Comparison of ENCODE assay signal across 8 cellular contexts in genomic region chr1:155005076-155005971, GRCh38. TPM values are rescaled to one million over a fixed set of nuclear protein-coding genes. Genes with fewer than 3 reads are reported as not detected.
DNase-seq lines count a peak whose midpoint lies in the region; ATAC-seq, FAIRE-seq and TF ChIP-seq lines count a peak whose summit lies in the region.

No MANE protein-coding gene starts in this region.

- intact Hi-C loops in uterus (cut with DNase I; ENCODE audit: low total_unique reads): no loop called here

- no peak for FAIRE-seq in A549 (lab: Jason Lieb, UNC)

- ATAC-seq in A549 (peak in 1 of 2 experiments; percentile 1; a peak in 2 of 6 replicates), GM18873 (IDR thresholded peaks at IDR 0.05; ENCODE audit: low FRiP score, unreplicated experiment) (no peak), GM18858 (IDR thresholded peaks at IDR 0.05; ENCODE audit: unreplicated experiment) (no peak)
- ATAC-seq in central memory CD8-positive, alpha-beta T cell (replicated peaks; ENCODE audit: extremely low read depth, poor library complexity, severe bottlenecking): no peak

- no peak for TF ChIP-seq RAD21 in A549 (conservative IDR thresholded peaks at IDR 0.05 in 1 of 2, IDR thresholded peaks at IDR 0.05 in 1 of 2)

- H3K27me3 ChIP-seq in mononuclear cell (ENCODE audit: insufficient read depth, low read length) (no peaks in the 10 kb centered on the region), uterus (no peaks in the 10 kb centered on the region)

- whole genome bisulfite sequencing in A549 (ENCODE audit: missing lambda C conversion rate): 0% methylated on average over 8 of the region's 17 CpGs

- DNase-seq in A549 (ENCODE audit: low read depth in 1 of 2, low spot score in 1 of 2) (peak in 1 of 2 experiments; percentile 79), LNCaP clone FGC (ENCODE audit: low read depth) (peak; percentile 93), uterus (peak; percentile 45 to 61), SHP77 (lab: John Stamatoyannopoulos, UW) (no peak)
- DNase-seq in central memory CD8-positive, alpha-beta T cell (ENCODE audit: low spot score in 2 of 2): no peak

- no peaks in the 10 kb centered on the region for H3K27me3 Mint-ChIP-seq in central memory CD8-positive, alpha-beta T cell

- no peaks in the 10 kb centered on the region for H3K9me3 Mint-ChIP-seq in central memory CD8-positive, alpha-beta T cell

- H3K27ac ChIP-seq in A549 (peak overlapping the region; percentile 98 to 100), uterus (peak overlapping the region; percentile 93 to 99)

- peaks cover 62% of the 10 kb centered on the region for H3K4me1 Mint-ChIP-seq in central memory CD8-positive, alpha-beta T cell

- H3K36me3 Mint-ChIP-seq in central memory CD8-positive, alpha-beta T cell (ENCODE audit: insufficient read depth): peaks cover 8% of the 10 kb centered on the region

- H3K9me3 ChIP-seq in A549 (no peaks in the 10 kb centered on the region), mononuclear cell (ENCODE audit: low read depth, low read length) (no peaks in the 10 kb centered on the region), uterus (no peaks in the 10 kb centered on the region)

- TF ChIP-seq POLR2A in A549 (IDR thresholded peaks at IDR 0.05; ENCODE audit: low read length) (no peak), uterus (IDR thresholded peaks at IDR 0.05) (no peak)

- POLR2A ChIA-PET in A549 (lab: Yijun Ruan, JAX): interaction anchor here (0.8 to 3.1 kb wide), 4 partner anchors 11 to 80 kb away, joined by 3 to 14 read pairs (median 8); partner anchors contain the start of gene SHC1

- H3K4me3 ChIP-seq in A549: peak overlapping the region; percentile 80
- peak overlapping the region; percentile 67 for H3K4me3 ChIP-seq in LNCaP clone FGC (ENCODE audit: low read depth, low read length)
- H3K4me3 ChIP-seq in mononuclear cell (ENCODE audit: low read length): peak overlapping the region; percentile 96
- no peak overlapping the region for H3K4me3 ChIP-seq in uterus

- CTCF ChIA-PET in A549 (lab: Yijun Ruan, JAX): interaction anchor here (1.9 kb wide), 1 partner anchor 86 kb away, joined by 4 read pairs; no protein-coding TSS in a partner anchor

- H3K36me3 ChIP-seq in uterus: no peaks in the 10 kb centered on the region

- H3K27ac Mint-ChIP-seq in central memory CD8-positive, alpha-beta T cell (ENCODE audit: low read depth): peak overlapping the region; percentile 92

- peak in 1 of 2 experiments; percentile 39; a peak in 1 of 5 replicates for TF ChIP-seq EP300 in A549 (IDR thresholded peaks at IDR 0.05)

- H3K4me2 ChIP-seq in A549: peak overlapping the region; percentile 88

- peaks cover 61% of the 10 kb centered on the region for H3K4me1 ChIP-seq in A549
- peaks cover 66% of the 10 kb centered on the region for H3K4me1 ChIP-seq in mononuclear cell (ENCODE audit: insufficient read depth, low read length)
- peaks cover 0 to 11% of the 10 kb centered on the region in 2 donors for H3K4me1 ChIP-seq in uterus

- no peak for TF ChIP-seq CTCF in A549 (IDR thresholded peaks at IDR 0.05)
- no peak for TF ChIP-seq CTCF in LNCaP clone FGC (IDR thresholded peaks at IDR 0.05; ENCODE audit: control insufficient read depth, extremely low read depth, insufficient read depth)
- no peak for TF ChIP-seq CTCF in uterus (IDR thresholded peaks at IDR 0.05)

- H3K4me3 Mint-ChIP-seq in central memory CD8-positive, alpha-beta T cell: peak overlapping the region; percentile 94

TF ChIP-seq in A549, 52 proteins besides CTCF, POLR2A, EP300 and RAD21:
- TF ChIP-seq POLR2AphosphoS2 (conservative IDR thresholded peaks at IDR 0.05; ENCODE audit: low read length): no peak
- TF ChIP-seq HOXA7 (CRISPR knock-in tag; IDR thresholded peaks at IDR 0.05): no peak
- TF ChIP-seq RNF2 (IDR thresholded peaks at IDR 0.05; ENCODE audit: borderline replicate concordance, low read depth): no peak
- TF ChIP-seq KDM5A (IDR thresholded peaks at IDR 0.05): no peak
- no peak for TF ChIP-seq ZNF302 (CRISPR knock-in tag; IDR thresholded peaks at IDR 0.05)
- no peak for TF ChIP-seq RARB (CRISPR knock-in tag; IDR thresholded peaks at IDR 0.05)
- TF ChIP-seq NPAS2 (CRISPR knock-in tag; IDR thresholded peaks at IDR 0.05; ENCODE audit: borderline replicate concordance): no peak
- TF ChIP-seq, protein P1, sequence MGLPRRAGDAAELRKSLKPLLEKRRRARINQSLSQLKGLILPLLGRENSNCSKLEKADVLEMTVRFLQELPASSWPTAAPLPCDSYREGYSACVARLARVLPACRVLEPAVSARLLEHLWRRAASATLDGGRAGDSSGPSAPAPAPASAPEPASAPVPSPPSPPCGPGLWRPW (IDR thresholded peaks at IDR 0.05): no peak
- no peak for TF ChIP-seq HEYL (CRISPR knock-in tag; IDR thresholded peaks at IDR 0.05)
- TF ChIP-seq MAZ (IDR thresholded peaks at IDR 0.05; ENCODE audit: borderline replicate concordance, low read depth, low read length): no peak
- no peak for TF ChIP-seq HOXB13 (CRISPR knock-in tag; IDR thresholded peaks at IDR 0.05; ENCODE audit: low read depth)
- TF ChIP-seq, protein P2, sequence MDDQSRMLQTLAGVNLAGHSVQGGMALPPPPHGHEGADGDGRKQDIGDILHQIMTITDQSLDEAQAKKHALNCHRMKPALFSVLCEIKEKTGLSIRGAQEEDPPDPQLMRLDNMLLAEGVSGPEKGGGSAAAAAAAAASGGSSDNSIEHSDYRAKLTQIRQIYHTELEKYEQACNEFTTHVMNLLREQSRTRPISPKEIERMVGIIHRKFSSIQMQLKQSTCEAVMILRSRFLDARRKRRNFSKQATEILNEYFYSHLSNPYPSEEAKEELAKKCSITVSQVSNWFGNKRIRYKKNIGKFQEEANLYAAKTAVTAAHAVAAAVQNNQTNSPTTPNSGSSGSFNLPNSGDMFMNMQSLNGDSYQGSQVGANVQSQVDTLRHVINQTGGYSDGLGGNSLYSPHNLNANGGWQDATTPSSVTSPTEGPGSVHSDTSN (IDR thresholded peaks at IDR 0.05): no peak
- peak; percentile 67 for TF ChIP-seq MAX (IDR thresholded peaks at IDR 0.05)
- no peak for TF ChIP-seq MYC (IDR thresholded peaks at IDR 0.05; ENCODE audit: borderline replicate concordance, low read length)
- no peak for TF ChIP-seq NFE2L2 (conservative IDR thresholded peaks at IDR 0.05; ENCODE audit: low read length)
- peak in 1 of 2 experiments; percentile 43; a peak in 2 of 5 replicates for TF ChIP-seq JUN (IDR thresholded peaks at IDR 0.05)
- TF ChIP-seq KDM1A (IDR thresholded peaks at IDR 0.05; ENCODE audit: low read depth): no peak

RNA-seq across cellular contexts. Expression of gene ZBTB7B, which starts 2.7 kb away (rescaled TPM):
- polyA plus RNA-seq in A549 (2011; rRNA removed): 20.5 and 20.8 TPM in 2 replicates
- polyA plus RNA-seq in A549 (2012; cell fraction: cytosol; rRNA removed): 28.8 and 32.2 TPM in 2 replicates
- polyA plus RNA-seq in A549 (2012; cell fraction: nucleus; rRNA removed): 60.8 and 82.4 TPM in 2 replicates
- 24.7 to 30.7 TPM (median 29.0 TPM) in 3 replicates for polyA plus RNA-seq in A549 (2017; fragmentation: RNase III; extraction: RNeasy Plus Mini Kit Qiagen cat#74134 plus additional on column Dnase treatment)
- 25.1 and 30.3 TPM in 2 replicates for polyA minus RNA-seq in A549 (2011; rRNA and poly(A)+ RNA removed)
- total RNA-seq in mononuclear cell: 39.6 TPM
- total RNA-seq in uterus: 10 to 100 TPM in 2 of 4 donors, 1 to 10 TPM in 2; 3.8 to 53.4 (median 11.9) TPM

RNA-seq across cellular contexts. Expression of gene LENEP, which starts 11.9 kb away (rescaled TPM):
- polyA plus RNA-seq in A549 (2011; rRNA removed): 0.32 TPM in 1 of 2 replicates, not detected in the other
- polyA plus RNA-seq in A549 (2012; cell fraction: cytosol; rRNA removed): 0.09 TPM in 1 of 2 replicates, not detected in the other
- 0.55 and 0.58 TPM in 2 replicates for polyA plus RNA-seq in A549 (2012; cell fraction: nucleus; rRNA removed)
- polyA plus RNA-seq in A549 (2017; fragmentation: RNase III; extraction: RNeasy Plus Mini Kit Qiagen cat#74134 plus additional on column Dnase treatment): not detected in 3 replicates
- 1.9 and 5.0 TPM in 2 replicates for polyA minus RNA-seq in A549 (2011; rRNA and poly(A)+ RNA removed)
- 0.63 TPM for total RNA-seq in mononuclear cell
- under 1 TPM in 1 of 4 donors, not detected in 3; 0.83 TPM for total RNA-seq in uterus

RNA-seq across cellular contexts. Expression of gene FLAD1, which starts 22.2 kb away (rescaled TPM):
- polyA plus RNA-seq in A549 (2011; rRNA removed): 43.5 and 57.1 TPM in 2 replicates
- polyA plus RNA-seq in A549 (2012; cell fraction: cytosol; rRNA removed): 75.4 and 84.9 TPM in 2 replicates
- polyA plus RNA-seq in A549 (2012; cell fraction: nucleus; rRNA removed): 122 and 131 TPM in 2 replicates
- 34.1 to 38.2 TPM (median 36.0 TPM) in 3 replicates for polyA plus RNA-seq in A549 (2017; fragmentation: RNase III; extraction: RNeasy Plus Mini Kit Qiagen cat#74134 plus additional on column Dnase treatment)
- polyA minus RNA-seq in A549 (2011; rRNA and poly(A)+ RNA removed): 96.6 and 131 TPM in 2 replicates
- 11.3 TPM for total RNA-seq in mononuclear cell
- total RNA-seq in uterus: 10 to 100 TPM; 12.6 to 33.8 (median 20.7) TPM

RNA-seq across cellular contexts. Expression of gene DCST2, which starts 28.3 kb away (rescaled TPM):
- polyA plus RNA-seq in A549 (2011; rRNA removed): 1.0 and 1.5 TPM in 2 replicates
- polyA plus RNA-seq in A549 (2012; cell fraction: cytosol; rRNA removed): 0.63 and 0.76 TPM in 2 replicates
- 6.2 and 11.1 TPM in 2 replicates for polyA plus RNA-seq in A549 (2012; cell fraction: nucleus; rRNA removed)
- polyA plus RNA-seq in A549 (2017; fragmentation: RNase III; extraction: RNeasy Plus Mini Kit Qiagen cat#74134 plus additional on column Dnase treatment): 0.23 to 0.46 TPM (median 0.43 TPM) in 3 replicates
- 0.73 and 0.83 TPM in 2 replicates for polyA minus RNA-seq in A549 (2011; rRNA and poly(A)+ RNA removed)
- 0.10 TPM for total RNA-seq in mononuclear cell
- 1 to 10 TPM in 1 of 4 donors, under 1 TPM in 1, not detected in 2; 0.07 to 1.6 TPM for total RNA-seq in uterus

RNA-seq across cellular contexts. Expression of gene DCST1, which starts 28.3 kb away (rescaled TPM):
- 0.06 TPM in 1 of 2 replicates, not detected in the other for polyA plus RNA-seq in A549 (2011; rRNA removed)
- polyA plus RNA-seq in A549 (2012; cell fraction: cytosol; rRNA removed): 0.03 and 0.04 TPM in 2 replicates
- 0.08 TPM in 1 of 2 replicates, not detected in the other for polyA plus RNA-seq in A549 (2012; cell fraction: nucleus; rRNA removed)
- polyA plus RNA-seq in A549 (2017; fragmentation: RNase III; extraction: RNeasy Plus Mini Kit Qiagen cat#74134 plus additional on column Dnase treatment): not detected in 3 replicates
- polyA minus RNA-seq in A549 (2011; rRNA and poly(A)+ RNA removed): 0.25 TPM in 1 of 2 replicates, not detected in the other
- total RNA-seq in mononuclear cell: 0.21 TPM
- total RNA-seq in uterus: 1 to 10 TPM in 2 of 4 donors, not detected in 2; 1.1 to 3.5 TPM

Comparison
In these comparisons a context has a peak if more than half of its experiments do, and no peak if none do; other contexts are left out.
1. DNase-seq: peak in LNCaP clone FGC (single experiment) and uterus (2 of 2); none in central memory CD8-positive, alpha-beta T cell (0 of 2) and SHP77 (0 of 2).
2. H3K4me3 ChIP-seq: peak in A549 (single experiment), LNCaP clone FGC (single experiment) and mononuclear cell (single experiment); none in uterus (0 of 2).